ENCODE assay signal across 33 cellular contexts in the genomic region with DNA sequence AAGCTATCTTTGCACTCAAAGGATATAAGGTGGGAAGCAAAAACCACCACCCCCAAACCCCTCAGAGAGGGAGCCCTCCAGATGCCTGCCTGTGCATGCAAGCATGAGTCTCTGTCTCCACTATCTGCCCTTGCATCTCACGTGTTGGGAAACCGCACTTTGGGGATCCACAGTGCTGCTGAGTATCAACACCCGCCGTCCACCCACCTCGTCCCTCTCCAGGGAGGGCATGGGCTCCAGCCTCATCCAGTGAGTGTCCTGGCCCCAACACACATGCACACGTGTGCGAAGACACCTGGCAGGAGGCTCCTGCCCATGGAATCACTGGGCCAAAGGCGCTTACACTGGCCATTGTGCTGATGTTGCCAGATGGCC. TPM values are rescaled to one million over a fixed set of nuclear protein-coding genes. Genes with fewer than 3 reads are reported as not detected.
"Had no signal": no experiment of that assay in that cellular context is flagged by ENCODE, and none has a peak within 500 bp of the region (broad histone marks: within the 10 kb centered on the region; RNA-seq: fewer than 3 reads in every experiment).

No MANE protein-coding gene starts in this region.

- H3K4me3 Mint-ChIP-seq: activated B cell treated with CpG ODN at 0.5 μM for 24 hours; activated CD4-positive, alpha-beta memory T cell treated with anti-CD3 and anti-CD28 coated beads, Interleukin-2, amount 10 ng/mL, durations not matched to agents 7 days and 5 days; activated naive CD4-positive, alpha-beta T cell treated with anti-CD3 and anti-CD28 coated beads, Interleukin-2, amount 10 ng/mL, durations not matched to agents 7 days and 5 days; activated naive CD8-positive, alpha-beta T cell treated with anti-CD3 and anti-CD28 coated beads, Interleukin-2, amount 10 ng/mL, durations not matched to agents 7 days and 5 days; activated T-cell treated with anti-CD3 and anti-CD28 coated beads, Interleukin-2, amount 50 U/mL, for 24 hours; activated T-cell treated with anti-CD3 and anti-CD28 coated beads, Interleukin-2, amount 50 U/mL, for 72 hours; effector memory CD8-positive, alpha-beta T cell; T-helper 17 cell; T-helper 2 cell treated with Interferon-gamma antibody and Interleukin-4, amounts not matched to agents 5 μg/mL and 100 μg/mL, for 36 hours had no signal

- H3K4me3 ChIP-seq: esophagus squamous epithelium, gastroesophageal sphincter had no signal

- H3K27ac ChIP-seq: brain microvascular endothelial cell, esophagus squamous epithelium, gastroesophageal sphincter, WERI-Rb-1 had no signal

- H3K27ac Mint-ChIP-seq: activated B cell treated with CpG ODN at 0.5 μM for 24 hours; activated CD4-positive, alpha-beta memory T cell treated with anti-CD3 and anti-CD28 coated beads, Interleukin-2, amount 10 ng/mL, durations not matched to agents 7 days and 5 days; activated naive CD4-positive, alpha-beta T cell treated with anti-CD3 and anti-CD28 coated beads, Interleukin-2, amount 10 ng/mL, durations not matched to agents 7 days and 5 days; activated naive CD8-positive, alpha-beta T cell treated with anti-CD3 and anti-CD28 coated beads, Interleukin-2, amount 10 ng/mL, durations not matched to agents 7 days and 5 days; activated T-cell treated with anti-CD3 and anti-CD28 coated beads, Interleukin-2, amount 50 U/mL, for 24 hours; activated T-cell treated with anti-CD3 and anti-CD28 coated beads, Interleukin-2, amount 50 U/mL, for 72 hours; effector memory CD8-positive, alpha-beta T cell; T-helper 17 cell; T-helper 2 cell treated with Interferon-gamma antibody and Interleukin-4, amounts not matched to agents 5 μg/mL and 100 μg/mL, for 36 hours had no signal

- DNase-seq: activated B cell treated with CpG ODN at 0.5 μM for 24 hours; activated CD4-positive, alpha-beta memory T cell treated with anti-CD3 and anti-CD28 coated beads, Interleukin-2, amount 10 ng/mL, durations not matched to agents 7 days and 5 days; activated CD4-positive, alpha-beta T cell treated with anti-CD3 and anti-CD28 coated beads for 48 hours; activated CD8-positive, alpha-beta memory T cell treated with anti-CD3 and anti-CD28 coated beads, Interleukin-2, amount 50 U/mL, for 48 hours; activated gamma-delta T cell; activated naive CD4-positive, alpha-beta T cell; activated naive CD4-positive, alpha-beta T cell treated with anti-CD3 and anti-CD28 coated beads, Interleukin-2, amount 10 ng/mL, durations not matched to agents 7 days and 5 days; activated naive CD8-positive, alpha-beta T cell treated with anti-CD3 and anti-CD28 coated beads, Interleukin-2, amount 10 ng/mL, durations not matched to agents 7 days and 5 days; activated T-cell treated with anti-CD3 and anti-CD28 coated beads for 4 hours; activated T-cell treated with anti-CD3 and anti-CD28 coated beads, Interleukin-2, amount 50 U/mL, for 24 hours; activated T-cell treated with anti-CD3 and anti-CD28 coated beads, Interleukin-2, amount 50 U/mL, for 72 hours; brain microvascular endothelial cell; cortex of kidney; dermis blood vessel endothelial cell; effector CD4-positive, alpha-beta T cell; effector memory CD8-positive, alpha-beta T cell; esophagus squamous epithelium; foreskin melanocyte; T-helper 1 cell; T-helper 17 cell; T1000; WERI-Rb-1 had no signal

- FAIRE-seq: astrocyte, bronchial epithelial cell, colon had no signal

- H3K27me3 Mint-ChIP-seq: activated T-cell treated with anti-CD3 and anti-CD28 coated beads, Interleukin-2, amount 50 U/mL, for 24 hours had no signal

- H3K9me3 ChIP-seq: esophagus squamous epithelium, gastroesophageal sphincter had no signal

- ATAC-seq: activated CD4-positive, CD25-positive, alpha-beta regulatory T cell treated with anti-CD3 and anti-CD28 coated beads, Interleukin-2, amount 50 U/mL, for 24 hours; activated naive CD4-positive, alpha-beta T cell treated with anti-CD3 and anti-CD28 coated beads, Interleukin-2, amount 50 U/mL, for 72 hours; activated T-cell treated with anti-CD3 and anti-CD28 coated beads, Interleukin-2, amount 50 U/mL, for 72 hours; effector memory CD8-positive, alpha-beta T cell; gastroesophageal sphincter; T-helper 17 cell had no signal

- H3K9me3 Mint-ChIP-seq: activated B cell treated with CpG ODN at 0.5 μM for 24 hours; activated CD4-positive, alpha-beta memory T cell treated with anti-CD3 and anti-CD28 coated beads, Interleukin-2, amount 10 ng/mL, durations not matched to agents 7 days and 5 days; activated naive CD4-positive, alpha-beta T cell treated with anti-CD3 and anti-CD28 coated beads, Interleukin-2, amount 10 ng/mL, durations not matched to agents 7 days and 5 days; activated naive CD4-positive, alpha-beta T cell treated with anti-CD3 and anti-CD28 coated beads, Interleukin-2, amount 50 U/mL, for 72 hours; activated naive CD8-positive, alpha-beta T cell treated with anti-CD3 and anti-CD28 coated beads, Interleukin-2, amount 10 ng/mL, durations not matched to agents 7 days and 5 days; activated T-cell treated with anti-CD3 and anti-CD28 coated beads, Interleukin-2, amount 50 U/mL, for 24 hours; activated T-cell treated with anti-CD3 and anti-CD28 coated beads, Interleukin-2, amount 50 U/mL, for 72 hours; effector memory CD8-positive, alpha-beta T cell; T-helper 2 cell treated with Interferon-gamma antibody and Interleukin-4, amounts not matched to agents 5 μg/mL and 100 μg/mL, for 36 hours had no signal

RNA-seq across cellular contexts. Expression of a gene that starts 16.3 kb away (rescaled TPM):
- total RNA-seq: activated B cell treated with CpG ODN at 0.5 μM for 24 hours; activated CD4-positive, alpha-beta memory T cell treated with anti-CD3 and anti-CD28 coated beads, Interleukin-2, amount 10 ng/mL, durations not matched to agents 7 days and 5 days; activated naive CD8-positive, alpha-beta T cell treated with anti-CD3 and anti-CD28 coated beads, Interleukin-2, amount 10 ng/mL, durations not matched to agents 7 days and 5 days; bronchial epithelial cell; dermis blood vessel endothelial cell; fibroblast of lung; fibroblast of villous mesenchyme; gastroesophageal sphincter; T-helper 17 cell had no signal
- polyA plus RNA-seq: fibroblast of lung had no signal

RNA-seq across cellular contexts. Expression of a gene that starts 34.8 kb away (rescaled TPM):
- total RNA-seq: activated B cell treated with CpG ODN at 0.5 μM for 24 hours; activated CD4-positive, alpha-beta memory T cell treated with anti-CD3 and anti-CD28 coated beads, Interleukin-2, amount 10 ng/mL, durations not matched to agents 7 days and 5 days; activated naive CD4-positive, alpha-beta T cell treated with anti-CD3 and anti-CD28 coated beads, Interleukin-2, amount 50 U/mL, for 72 hours; activated naive CD8-positive, alpha-beta T cell treated with anti-CD3 and anti-CD28 coated beads, Interleukin-2, amount 10 ng/mL, durations not matched to agents 7 days and 5 days; activated T-cell treated with anti-CD3 and anti-CD28 coated beads, Interleukin-2, amount 50 U/mL, for 72 hours; cardiac septum; dermis blood vessel endothelial cell; esophagus squamous epithelium; fibroblast of lung; fibroblast of villous mesenchyme; T-helper 17 cell had no signal
- polyA plus RNA-seq: esophagus, fibroblast of lung had no signal
